ENCODE assay signal across 15 cellular contexts in genomic region chr3:116425126-116425525, GRCh38. TPM values are rescaled to one million over a fixed set of nuclear protein-coding genes. Genes with fewer than 3 reads are reported as not detected.
"Had no signal": no experiment of that assay in that cellular context is flagged by ENCODE, and none has a peak within 500 bp of the region (broad histone marks: within the 10 kb centered on the region; RNA-seq: fewer than 3 reads in every experiment).

No MANE protein-coding gene starts in this region.

- H3K4me3 Mint-ChIP-seq: activated CD4-positive, alpha-beta memory T cell treated with anti-CD3 and anti-CD28 coated beads, Interleukin-2, amount 10 ng/mL, durations not matched to agents 7 days and 5 days; activated naive CD4-positive, alpha-beta T cell treated with anti-CD3 and anti-CD28 coated beads, Interleukin-2, amount 50 U/mL, for 24 hours; activated T-cell treated with anti-CD3 and anti-CD28 coated beads, Interleukin-2, amount 50 U/mL, for 4 hours; mesothelial cell of epicardium; neural crest cell; stimulated activated naive CD8-positive, alpha-beta T cell treated with anti-CD3 and anti-CD28 coated beads, Interleukin-15, Interleukin-2, amounts not matched to agents 100 ng/mL and 50 ng/mL, for 24 hours had no signal

- H3K36me3 ChIP-seq: adrenal gland, gastrocnemius medialis, suprapubic skin had no signal

- H3K4me3 ChIP-seq: adrenal gland, gastrocnemius medialis, lung, suprapubic skin had no signal

- ATAC-seq: activated T-cell treated with anti-CD3 and anti-CD28 coated beads, Interleukin-2, amount 50 U/mL, for 4 hours; gastrocnemius medialis; sciatic nerve had no signal

- H3K27me3 ChIP-seq: adrenal gland, gastrocnemius medialis, suprapubic skin had no signal

- H3K27ac ChIP-seq: adrenal gland, gastrocnemius medialis, suprapubic skin had no signal

- DNase-seq: activated CD4-positive, alpha-beta memory T cell treated with anti-CD3 and anti-CD28 coated beads, Interleukin-2, amount 10 ng/mL, durations not matched to agents 7 days and 5 days; activated CD4-positive, CD25-positive, alpha-beta regulatory T cell treated with anti-CD3 and anti-CD28 coated beads, Interleukin-2, amount 50 U/mL, for 72 hours; activated effector memory CD4-positive, alpha-beta T cell treated with Interleukin-2 at 50 U/mL for 16 hours; activated T-cell treated with anti-CD3 and anti-CD28 coated beads, Interleukin-2, amount 50 U/mL, for 4 hours; adrenal gland; gastrocnemius medialis; trophoblast cell had no signal

- H3K27me3 Mint-ChIP-seq: activated CD4-positive, alpha-beta memory T cell treated with anti-CD3 and anti-CD28 coated beads, Interleukin-2, amount 10 ng/mL, durations not matched to agents 7 days and 5 days; activated naive CD4-positive, alpha-beta T cell treated with anti-CD3 and anti-CD28 coated beads, Interleukin-2, amount 50 U/mL, for 24 hours; stimulated activated naive CD8-positive, alpha-beta T cell treated with anti-CD3 and anti-CD28 coated beads, Interleukin-15, Interleukin-2, amounts not matched to agents 100 ng/mL and 50 ng/mL, for 24 hours had no signal

- H3K27ac Mint-ChIP-seq: activated CD4-positive, alpha-beta memory T cell treated with anti-CD3 and anti-CD28 coated beads, Interleukin-2, amount 10 ng/mL, durations not matched to agents 7 days and 5 days; activated naive CD4-positive, alpha-beta T cell treated with anti-CD3 and anti-CD28 coated beads, Interleukin-2, amount 50 U/mL, for 24 hours; mesothelial cell of epicardium; stimulated activated naive CD8-positive, alpha-beta T cell treated with anti-CD3 and anti-CD28 coated beads, Interleukin-15, Interleukin-2, amounts not matched to agents 100 ng/mL and 50 ng/mL, for 24 hours had no signal

- H3K36me3 Mint-ChIP-seq: activated naive CD4-positive, alpha-beta T cell treated with anti-CD3 and anti-CD28 coated beads, Interleukin-2, amount 50 U/mL, for 24 hours; mesothelial cell of epicardium had no signal

- H3K4me1 Mint-ChIP-seq: activated CD4-positive, alpha-beta memory T cell treated with anti-CD3 and anti-CD28 coated beads, Interleukin-2, amount 10 ng/mL, durations not matched to agents 7 days and 5 days; activated naive CD4-positive, alpha-beta T cell treated with anti-CD3 and anti-CD28 coated beads, Interleukin-2, amount 50 U/mL, for 24 hours had no signal

RNA-seq across cellular contexts. Expression of gene LSAMP, which starts 20.2 kb away (rescaled TPM):
- total RNA-seq: activated CD4-positive, alpha-beta memory T cell treated with anti-CD3 and anti-CD28 coated beads, Interleukin-2, amount 10 ng/mL, durations not matched to agents 7 days and 5 days; activated T-cell treated with anti-CD3 and anti-CD28 coated beads, Interleukin-2, amount 50 U/mL, for 4 hours; dermis microvascular lymphatic vessel endothelial cell had no signal
